In the genomic region with DNA sequence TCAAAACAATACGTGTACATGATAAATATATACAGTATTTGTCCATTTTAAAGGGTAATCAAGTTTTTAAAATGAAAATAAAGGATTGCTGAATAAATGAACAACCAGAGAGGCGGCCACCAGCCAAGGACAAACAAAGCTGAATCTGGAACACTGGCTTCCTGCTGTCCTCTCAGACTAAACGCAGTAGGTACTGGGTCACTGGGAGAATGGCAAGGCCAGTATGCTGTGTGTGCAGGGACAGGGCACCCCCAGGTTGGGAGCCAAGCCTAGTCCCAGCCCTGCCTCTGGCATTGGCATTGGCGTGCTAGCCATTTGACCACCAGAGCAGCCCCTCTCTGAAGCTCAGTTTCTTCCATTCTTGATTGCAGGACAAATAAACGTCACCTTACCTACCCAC, we compare ENCODE assay signal across 2 cellular contexts.
TF ChIP-seq lines count a peak whose summit lies in the region.

No MANE protein-coding gene starts in this region.

TF ChIP-seq in GM23338, 12 proteins besides CTCF, POLR2A, EP300 and RAD21 (continued from another document):
- TF ChIP-seq, protein P1, sequence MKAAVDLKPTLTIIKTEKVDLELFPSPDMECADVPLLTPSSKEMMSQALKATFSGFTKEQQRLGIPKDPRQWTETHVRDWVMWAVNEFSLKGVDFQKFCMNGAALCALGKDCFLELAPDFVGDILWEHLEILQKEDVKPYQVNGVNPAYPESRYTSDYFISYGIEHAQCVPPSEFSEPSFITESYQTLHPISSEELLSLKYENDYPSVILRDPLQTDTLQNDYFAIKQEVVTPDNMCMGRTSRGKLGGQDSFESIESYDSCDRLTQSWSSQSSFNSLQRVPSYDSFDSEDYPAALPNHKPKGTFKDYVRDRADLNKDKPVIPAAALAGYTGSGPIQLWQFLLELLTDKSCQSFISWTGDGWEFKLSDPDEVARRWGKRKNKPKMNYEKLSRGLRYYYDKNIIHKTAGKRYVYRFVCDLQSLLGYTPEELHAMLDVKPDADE (IDR thresholded peaks at IDR 0.05): no peak
- TF ChIP-seq POLR2AphosphoS5 (IDR thresholded peaks at IDR 0.05; ENCODE audit: low read depth) (no peak), EZH2 (IDR thresholded peaks at IDR 0.05; ENCODE audit: low read depth, unreplicated experiment) (no peak), ZNF114 (CRISPR knock-in tag; IDR thresholded peaks at IDR 0.05) (no peak), CREB1 (CRISPR knock-in tag; IDR thresholded peaks at IDR 0.05; ENCODE audit: low read depth) (no peak), JUNB (IDR thresholded peaks at IDR 0.05; ENCODE audit: unreplicated experiment) (no peak), ZNF331 (CRISPR knock-in tag; IDR thresholded peaks at IDR 0.05; ENCODE audit: low read depth) (no peak), EZH2phosphoT487 (IDR thresholded peaks at IDR 0.05; ENCODE audit: unreplicated experiment) (no peak)

TF ChIP-seq in K562, 482 proteins besides CTCF, POLR2A, EP300 and RAD21 (continued from another document):
- TF ChIP-seq, protein P2, sequence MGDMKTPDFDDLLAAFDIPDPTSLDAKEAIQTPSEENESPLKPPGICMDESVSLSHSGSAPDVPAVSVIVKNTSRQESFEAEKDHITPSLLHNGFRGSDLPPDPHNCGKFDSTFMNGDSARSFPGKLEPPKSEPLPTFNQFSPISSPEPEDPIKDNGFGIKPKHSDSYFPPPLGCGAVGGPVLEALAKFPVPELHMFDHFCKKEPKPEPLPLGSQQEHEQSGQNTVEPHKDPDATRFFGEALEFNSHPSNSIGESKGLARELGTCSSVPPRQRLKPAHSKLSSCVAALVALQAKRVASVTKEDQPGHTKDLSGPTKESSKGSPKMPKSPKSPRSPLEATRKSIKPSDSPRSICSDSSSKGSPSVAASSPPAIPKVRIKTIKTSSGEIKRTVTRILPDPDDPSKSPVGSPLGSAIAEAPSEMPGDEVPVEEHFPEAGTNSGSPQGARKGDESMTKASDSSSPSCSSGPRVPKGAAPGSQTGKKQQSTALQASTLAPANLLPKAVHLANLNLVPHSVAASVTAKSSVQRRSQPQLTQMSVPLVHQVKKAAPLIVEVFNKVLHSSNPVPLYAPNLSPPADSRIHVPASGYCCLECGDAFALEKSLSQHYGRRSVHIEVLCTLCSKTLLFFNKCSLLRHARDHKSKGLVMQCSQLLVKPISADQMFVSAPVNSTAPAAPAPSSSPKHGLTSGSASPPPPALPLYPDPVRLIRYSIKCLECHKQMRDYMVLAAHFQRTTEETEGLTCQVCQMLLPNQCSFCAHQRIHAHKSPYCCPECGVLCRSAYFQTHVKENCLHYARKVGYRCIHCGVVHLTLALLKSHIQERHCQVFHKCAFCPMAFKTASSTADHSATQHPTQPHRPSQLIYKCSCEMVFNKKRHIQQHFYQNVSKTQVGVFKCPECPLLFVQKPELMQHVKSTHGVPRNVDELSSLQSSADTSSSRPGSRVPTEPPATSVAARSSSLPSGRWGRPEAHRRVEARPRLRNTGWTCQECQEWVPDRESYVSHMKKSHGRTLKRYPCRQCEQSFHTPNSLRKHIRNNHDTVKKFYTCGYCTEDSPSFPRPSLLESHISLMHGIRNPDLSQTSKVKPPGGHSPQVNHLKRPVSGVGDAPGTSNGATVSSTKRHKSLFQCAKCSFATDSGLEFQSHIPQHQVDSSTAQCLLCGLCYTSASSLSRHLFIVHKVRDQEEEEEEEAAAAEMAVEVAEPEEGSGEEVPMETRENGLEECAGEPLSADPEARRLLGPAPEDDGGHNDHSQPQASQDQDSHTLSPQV (IDR thresholded peaks at IDR 0.05): no peak
- TF ChIP-seq, protein P3, sequence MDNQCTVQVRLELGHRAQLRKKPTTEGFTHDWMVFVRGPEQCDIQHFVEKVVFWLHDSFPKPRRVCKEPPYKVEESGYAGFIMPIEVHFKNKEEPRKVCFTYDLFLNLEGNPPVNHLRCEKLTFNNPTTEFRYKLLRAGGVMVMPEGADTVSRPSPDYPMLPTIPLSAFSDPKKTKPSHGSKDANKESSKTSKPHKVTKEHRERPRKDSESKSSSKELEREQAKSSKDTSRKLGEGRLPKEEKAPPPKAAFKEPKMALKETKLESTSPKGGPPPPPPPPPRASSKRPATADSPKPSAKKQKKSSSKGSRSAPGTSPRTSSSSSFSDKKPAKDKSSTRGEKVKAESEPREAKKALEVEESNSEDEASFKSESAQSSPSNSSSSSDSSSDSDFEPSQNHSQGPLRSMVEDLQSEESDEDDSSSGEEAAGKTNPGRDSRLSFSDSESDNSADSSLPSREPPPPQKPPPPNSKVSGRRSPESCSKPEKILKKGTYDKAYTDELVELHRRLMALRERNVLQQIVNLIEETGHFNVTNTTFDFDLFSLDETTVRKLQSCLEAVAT (IDR thresholded peaks at IDR 0.05): no peak
- TF ChIP-seq SMAD2 (IDR thresholded peaks at IDR 0.05; ENCODE audit: low read depth, low read length) (no peak), ZNF384 (IDR thresholded peaks at IDR 0.05; ENCODE audit: low read depth, low read length) (no peak), CREB1 (IDR thresholded peaks at IDR 0.05) (no peak), CREB1 (CRISPR knock-in tag; IDR thresholded peaks at IDR 0.05) (no peak), ZNF57 (CRISPR knock-in tag; IDR thresholded peaks at IDR 0.05) (no peak), PTBP1 (IDR thresholded peaks at IDR 0.05; ENCODE audit: low read depth, low read length) (no peak), TAL1 (IDR thresholded peaks at IDR 0.05) (no peak), MEIS2 (IDR thresholded peaks at IDR 0.05; ENCODE audit: partially characterized antibody) (no peak), KLF13 (tag; IDR thresholded peaks at IDR 0.05; ENCODE audit: borderline replicate concordance, low read depth) (no peak), HDAC2 (IDR thresholded peaks at IDR 0.05) (no peak), GATAD2A (IDR thresholded peaks at IDR 0.05) (no peak), ERF (CRISPR knock-in tag; IDR thresholded peaks at IDR 0.05) (no peak), ZNF707 (CRISPR knock-in tag; conservative IDR thresholded peaks at IDR 0.05) (no peak), CEBPB (tag; IDR thresholded peaks at IDR 0.05) (no peak), EGR1 (conservative IDR thresholded peaks at IDR 0.05) (no peak)
- TF ChIP-seq, protein P4, sequence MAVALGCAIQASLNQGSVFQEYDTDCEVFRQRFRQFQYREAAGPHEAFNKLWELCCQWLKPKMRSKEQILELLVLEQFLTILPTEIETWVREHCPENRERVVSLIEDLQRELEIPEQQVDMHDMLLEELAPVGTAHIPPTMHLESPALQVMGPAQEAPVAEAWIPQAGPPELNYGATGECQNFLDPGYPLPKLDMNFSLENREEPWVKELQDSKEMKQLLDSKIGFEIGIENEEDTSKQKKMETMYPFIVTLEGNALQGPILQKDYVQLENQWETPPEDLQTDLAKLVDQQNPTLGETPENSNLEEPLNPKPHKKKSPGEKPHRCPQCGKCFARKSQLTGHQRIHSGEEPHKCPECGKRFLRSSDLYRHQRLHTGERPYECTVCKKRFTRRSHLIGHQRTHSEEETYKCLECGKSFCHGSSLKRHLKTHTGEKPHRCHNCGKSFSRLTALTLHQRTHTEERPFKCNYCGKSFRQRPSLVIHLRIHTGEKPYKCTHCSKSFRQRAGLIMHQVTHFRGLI (CRISPR knock-in tag; IDR thresholded peaks at IDR 0.05): no peak
- TF ChIP-seq, protein P5, sequence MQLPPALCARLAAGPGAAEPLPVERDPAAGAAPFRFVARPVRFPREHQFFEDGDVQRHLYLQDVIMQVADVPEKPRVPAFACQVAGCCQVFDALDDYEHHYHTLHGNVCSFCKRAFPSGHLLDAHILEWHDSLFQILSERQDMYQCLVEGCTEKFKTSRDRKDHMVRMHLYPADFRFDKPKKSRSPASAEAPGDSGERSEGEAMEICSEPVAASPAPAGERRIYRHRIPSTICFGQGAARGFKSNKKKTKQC (CRISPR knock-in tag; IDR thresholded peaks at IDR 0.05): no peak
